In genomic region chr22:35560366-35560765, GRCh38 we compare ENCODE assay signal across 17 cellular contexts. TPM values are rescaled to one million over a fixed set of nuclear protein-coding genes. Genes with fewer than 3 reads are reported as not detected.
DNase-seq lines count a peak whose midpoint lies in the region; ATAC-seq and TF ChIP-seq lines count a peak whose summit lies in the region.
"Had no signal": no experiment of that assay in that cellular context is flagged by ENCODE, and none has a peak within 500 bp of the region (broad histone marks: within the 10 kb centered on the region; RNA-seq: fewer than 3 reads in every experiment).

No MANE protein-coding gene starts in this region.

- TF ChIP-seq POLR2A in uterus (IDR thresholded peaks at IDR 0.05) = no peak

- no peaks in the 10 kb centered on the region for H3K79me2 ChIP-seq in SK-N-SH (ENCODE audit: insufficient read depth)

- peak overlapping the region; percentile 35 for H2BK120ac ChIP-seq in mesenchymal stem cell (ENCODE audit: low read depth, low read length)

- no peaks in the 10 kb centered on the region for H4K20me1 ChIP-seq in SK-N-SH (ENCODE audit: insufficient read depth)

- H3K14ac ChIP-seq in mesenchymal stem cell (ENCODE audit: low read length in 2 of 2) = peak overlapping the region in 1 of 2 experiments; percentile 61

- peak overlapping the region; percentile 38 to 45 for H2BK12ac ChIP-seq in mesenchymal stem cell (ENCODE audit: low read length in 2 of 2)

- no peak overlapping the region for H2BK5ac ChIP-seq in mesenchymal stem cell (ENCODE audit: low read depth, low read length, poor library complexity, severe bottlenecking)

- H3K27me3 ChIP-seq in SK-N-SH (ENCODE audit: insufficient read depth) = no peaks in the 10 kb centered on the region
- peaks cover 11 to 50% of the 10 kb centered on the region in 2 experiments for H3K27me3 ChIP-seq in mesenchymal stem cell (ENCODE audit: control insufficient read depth in 1 of 2, insufficient read depth in 1 of 2, low read length in 2 of 2)
- no peaks in the 10 kb centered on the region for H3K27me3 ChIP-seq in uterus

- TF ChIP-seq EP300 in SK-N-SH (IDR thresholded peaks at IDR 0.05; ENCODE audit: borderline replicate concordance in 1 of 2, low read depth in 1 of 2, low read length in 1 of 2) = no peak

- H3K9me3 ChIP-seq in SK-N-SH (no peaks in the 10 kb centered on the region), mesenchymal stem cell (ENCODE audit: control insufficient read depth, low read length) (peaks cover 6% of the 10 kb centered on the region), uterus (no peaks in the 10 kb centered on the region)
- H3K9me3 ChIP-seq: HAP-1 had no signal

- peak overlapping the region in 1 of 2 experiments; percentile 19 for H3K4ac ChIP-seq in mesenchymal stem cell (ENCODE audit: low read depth in 1 of 2, low read length in 2 of 2)

- H2AFZ ChIP-seq in SK-N-SH (ENCODE audit: low read depth) = no peak overlapping the region
- H2AFZ ChIP-seq in mesenchymal stem cell (ENCODE audit: low read depth, low read length) = no peak overlapping the region

- ATAC-seq in SK-N-SH treated with all-trans-retinoic acid at 6 μM for 48 hours = peak; percentile 41; the same call in 2 of the 3 replicates
- no peak for ATAC-seq in activated CD8-positive, alpha-beta T cell treated with anti-CD3 and anti-CD28 coated beads, Interleukin-2, amount 10 ng/mL, durations not matched to agents 7 days and 5 days
- no peak for ATAC-seq in GM19397 (IDR thresholded peaks at IDR 0.05; ENCODE audit: unreplicated experiment)

- intact Hi-C loops in uterus (cut with DNase I; ENCODE audit: low total_unique reads) = no loop called here

- H3K27me3 Mint-ChIP-seq in progenitor cell of endocrine pancreas = peaks cover 54% of the 10 kb centered on the region
- peaks cover 20% of the 10 kb centered on the region for H3K27me3 Mint-ChIP-seq in activated CD8-positive, alpha-beta T cell treated with anti-CD3 and anti-CD28 coated beads, Interleukin-2, amount 10 ng/mL, durations not matched to agents 7 days and 5 days (ENCODE audit: low read depth)

- H3K23ac ChIP-seq in mesenchymal stem cell (ENCODE audit: low read length in 2 of 2) = no peak overlapping the region

- H3K9ac ChIP-seq in SK-N-SH = no peak overlapping the region
- no peak overlapping the region for H3K9ac ChIP-seq in mesenchymal stem cell (ENCODE audit: low read length)

- no peaks in the 10 kb centered on the region for H3K4me1 Mint-ChIP-seq in progenitor cell of endocrine pancreas (ENCODE audit: low read depth)
- H3K4me1 Mint-ChIP-seq in activated CD8-positive, alpha-beta T cell treated with anti-CD3 and anti-CD28 coated beads, Interleukin-2, amount 10 ng/mL, durations not matched to agents 7 days and 5 days (ENCODE audit: low read depth) = peaks cover 6% of the 10 kb centered on the region
- H3K4me1 Mint-ChIP-seq: CD8-positive, alpha-beta memory T cell had no signal

- TF ChIP-seq CTCF in SK-N-SH (IDR thresholded peaks at IDR 0.05) (no peak), progenitor cell of endocrine pancreas (IDR thresholded peaks at IDR 0.05; ENCODE audit: unreplicated experiment) (no peak), uterus (IDR thresholded peaks at IDR 0.05) (no peak)

- no peak overlapping the region for H3K27ac ChIP-seq in SK-N-SH (ENCODE audit: low read depth in 2 of 2, low read length in 1 of 2)
- no peak overlapping the region for H3K27ac ChIP-seq in mesenchymal stem cell (ENCODE audit: low read length, poor library complexity, severe bottlenecking)
- H3K27ac ChIP-seq in uterus = no peak overlapping the region
- H3K27ac ChIP-seq: 22Rv1 had no signal

- H3K36me3 Mint-ChIP-seq in progenitor cell of endocrine pancreas (ENCODE audit: insufficient read depth) = no peaks in the 10 kb centered on the region
- no peaks in the 10 kb centered on the region for H3K36me3 Mint-ChIP-seq in activated CD8-positive, alpha-beta T cell treated with anti-CD3 and anti-CD28 coated beads, Interleukin-2, amount 10 ng/mL, durations not matched to agents 7 days and 5 days (ENCODE audit: low read depth)
- H3K36me3 Mint-ChIP-seq: CD14-positive monocyte; CD8-positive, alpha-beta memory T cell had no signal

- H3K79me1 ChIP-seq in mesenchymal stem cell (replicated peaks; ENCODE audit: low read length, poor library complexity, severe bottlenecking) = no peaks in the 10 kb centered on the region

- peak overlapping the region; percentile 2 for H2AK5ac ChIP-seq in mesenchymal stem cell (ENCODE audit: low read length, severe bottlenecking)

- no peak for TF ChIP-seq RAD21 in SK-N-SH (IDR thresholded peaks at IDR 0.05; ENCODE audit: low read length)

- peak overlapping the region; percentile 67 for H3K27ac Mint-ChIP-seq in progenitor cell of endocrine pancreas
- no peak overlapping the region for H3K27ac Mint-ChIP-seq in activated CD8-positive, alpha-beta T cell treated with anti-CD3 and anti-CD28 coated beads, Interleukin-2, amount 10 ng/mL, durations not matched to agents 7 days and 5 days
- H3K27ac Mint-ChIP-seq: CD14-positive monocyte; CD8-positive, alpha-beta memory T cell; IgD-negative memory B cell had no signal

- no peak overlapping the region for H3K4me3 Mint-ChIP-seq in progenitor cell of endocrine pancreas (ENCODE audit: low read depth)
- no peak overlapping the region for H3K4me3 Mint-ChIP-seq in activated CD8-positive, alpha-beta T cell treated with anti-CD3 and anti-CD28 coated beads, Interleukin-2, amount 10 ng/mL, durations not matched to agents 7 days and 5 days
- H3K4me3 Mint-ChIP-seq: CD14-positive monocyte had no signal

- no peaks in the 10 kb centered on the region for H3K9me2 ChIP-seq in SK-N-SH

- POLR2A ChIA-PET in SK-N-SH (lab: Yijun Ruan, JAX) = no interaction called here
- POLR2A ChIA-PET in activated CD8-positive, alpha-beta T cell treated with anti-CD3 and anti-CD28 coated beads, Interleukin-2, amount 10 ng/mL, durations not matched to agents 7 days and 5 days (lab: Charles Lee) = no interaction called here

- H2BK15ac ChIP-seq in mesenchymal stem cell (ENCODE audit: low read depth, poor library complexity, severe bottlenecking) = peak overlapping the region; percentile 30

- H4K91ac ChIP-seq in mesenchymal stem cell (ENCODE audit: low read length) = no peak overlapping the region

- H4K8ac ChIP-seq in mesenchymal stem cell (ENCODE audit: low read length) = no peak overlapping the region

- no peak overlapping the region for H3K4me2 ChIP-seq in SK-N-SH
- H3K4me2 ChIP-seq in mesenchymal stem cell (ENCODE audit: low read length, poor library complexity, severe bottlenecking) = no peak overlapping the region

- H3K36me3 ChIP-seq in SK-N-SH (replicated peaks in 1 of 2; ENCODE audit: control insufficient read depth in 1 of 2, insufficient read depth in 2 of 2, low read length in 1 of 2) (no peaks in the 10 kb centered on the region), mesenchymal stem cell (ENCODE audit: control insufficient read depth in 1 of 2, insufficient read depth in 2 of 2, low read depth in 1 of 2, low read length in 2 of 2) (no peaks in the 10 kb centered on the region), uterus (no peaks in the 10 kb centered on the region)
- H3K36me3 ChIP-seq: HAP-1 had no signal

- peaks cover 0 to 31% of the 10 kb centered on the region in 2 experiments; a peak in 1 of 4 replicates for H3K4me1 ChIP-seq in SK-N-SH (ENCODE audit: control insufficient read depth in 1 of 2, insufficient read depth in 2 of 2, low read depth in 1 of 2, low read length in 1 of 2)
- peaks cover 26% of the 10 kb centered on the region for H3K4me1 ChIP-seq in mesenchymal stem cell (ENCODE audit: control insufficient read depth, insufficient read depth, low read depth, low read length)
- no peaks in the 10 kb centered on the region for H3K4me1 ChIP-seq in uterus
- H3K4me1 ChIP-seq: HAP-1 had no signal

- H3K18ac ChIP-seq in mesenchymal stem cell (ENCODE audit: low read depth in 1 of 2, low read length in 2 of 2) = peak overlapping the region in 1 of 2 experiments; percentile 30

- no peaks in the 10 kb centered on the region for H3K9me3 Mint-ChIP-seq in progenitor cell of endocrine pancreas (ENCODE audit: low read depth)
- no peaks in the 10 kb centered on the region for H3K9me3 Mint-ChIP-seq in activated CD8-positive, alpha-beta T cell treated with anti-CD3 and anti-CD28 coated beads, Interleukin-2, amount 10 ng/mL, durations not matched to agents 7 days and 5 days (ENCODE audit: insufficient read depth)
- H3K9me3 Mint-ChIP-seq: CD8-positive, alpha-beta memory T cell had no signal

- CTCF ChIA-PET in SK-N-SH (lab: Yijun Ruan, JAX) = no interaction called here
- CTCF ChIA-PET in activated CD8-positive, alpha-beta T cell treated with anti-CD3 and anti-CD28 coated beads, Interleukin-2, amount 10 ng/mL, durations not matched to agents 7 days and 5 days (lab: Charles Lee) = no interaction called here

- DNase-seq in SK-N-SH = no peak
- no peak for DNase-seq in mesenchymal stem cell
- DNase-seq in progenitor cell of endocrine pancreas (ENCODE audit: low spot score, unreplicated experiment) = no peak
- DNase-seq in activated CD8-positive, alpha-beta T cell treated with anti-CD3 and anti-CD28 coated beads, Interleukin-2, amount 10 ng/mL, durations not matched to agents 7 days and 5 days = no peak
- DNase-seq in uterus = no peak
- DNase-seq: CD8-positive, alpha-beta memory T cell; DMS53; GF-D8; GOT3 had no signal

- WGBS in SK-N-SH (ENCODE audit: low lambda C conversion rate) = 73% methylated on average over 5 of the region's 5 CpGs
- 62% methylated on average over 3 of the region's 5 CpGs for WGBS in mesenchymal stem cell

- no peak overlapping the region for H3K4me3 ChIP-seq in SK-N-SH (ENCODE audit: low read depth in 2 of 2, low read length in 1 of 2)
- H3K4me3 ChIP-seq in mesenchymal stem cell (ENCODE audit: insufficient read depth in 1 of 2, low read depth in 1 of 2, low read length in 2 of 2) = no peak overlapping the region
- H3K4me3 ChIP-seq in uterus = no peak overlapping the region
- H3K4me3 ChIP-seq: HAP-1 had no signal

- H3F3A ChIP-seq in SK-N-SH (replicated peaks; ENCODE audit: insufficient read depth) = no peaks in the 10 kb centered on the region

RNA-seq across cellular contexts. Expression of gene RASD2, which starts 19.7 kb away (rescaled TPM):
- 0.13 and 0.30 TPM in 2 replicates for polyA plus RNA-seq in SK-N-SH (2012; rRNA removed)
- 0.10 and 0.21 TPM in 2 replicates for polyA plus RNA-seq in SK-N-SH (2012; cell fraction: cytosol; rRNA removed)
- polyA plus RNA-seq in SK-N-SH (2012; cell fraction: nucleus; rRNA removed) = 0.49 and 0.54 TPM in 2 replicates
- 0.58 TPM for polyA plus RNA-seq in mesenchymal stem cell (2013, experiment 1 of 2)
- 0.51 TPM for polyA plus RNA-seq in mesenchymal stem cell (2013, experiment 2 of 2)
- total RNA-seq in progenitor cell of endocrine pancreas = 0.07 TPM in 1 of 2 replicates, not detected in the other
- total RNA-seq in activated CD8-positive, alpha-beta T cell treated with anti-CD3 and anti-CD28 coated beads, Interleukin-2, amount 10 ng/mL, durations not matched to agents 7 days and 5 days = under 1 TPM; 0.08 TPM
- total RNA-seq in uterus = 10 to 100 TPM in 1 of 4 donors, 1 to 10 TPM in 1, not detected in 2; 4.9 to 10.7 TPM
- total RNA-seq: HT-29 had no signal
- polyA plus RNA-seq: CD14-positive monocyte; CD8-positive, alpha-beta memory T cell; IgD-negative memory B cell had no signal

RNA-seq across cellular contexts. Expression of gene MB, which starts 56.8 kb away (rescaled TPM):
- 0.86 and 0.95 TPM in 2 replicates for polyA plus RNA-seq in SK-N-SH (2012; rRNA removed)
- 0.59 and 0.71 TPM in 2 replicates for polyA plus RNA-seq in SK-N-SH (2012; cell fraction: cytosol; rRNA removed)
- polyA plus RNA-seq in SK-N-SH (2012; cell fraction: nucleus; rRNA removed) = 0.21 and 0.29 TPM in 2 replicates
- not detected for polyA plus RNA-seq in mesenchymal stem cell (2013, experiment 1 of 2)
- polyA plus RNA-seq in mesenchymal stem cell (2013, experiment 2 of 2) = not detected
- total RNA-seq in progenitor cell of endocrine pancreas (not detected in 2 replicates), uterus (1 to 10 TPM in 2 of 4 donors, not detected in 2; 1.8 to 2.5 TPM)
- total RNA-seq in activated CD8-positive, alpha-beta T cell treated with anti-CD3 and anti-CD28 coated beads, Interleukin-2, amount 10 ng/mL, durations not matched to agents 7 days and 5 days = not detected
- polyA plus RNA-seq: BJ; CD14-positive monocyte; CD8-positive, alpha-beta memory T cell; IgD-negative memory B cell had no signal
